Comparison of ENCODE assay signal across 9 cellular contexts in the genomic region with DNA sequence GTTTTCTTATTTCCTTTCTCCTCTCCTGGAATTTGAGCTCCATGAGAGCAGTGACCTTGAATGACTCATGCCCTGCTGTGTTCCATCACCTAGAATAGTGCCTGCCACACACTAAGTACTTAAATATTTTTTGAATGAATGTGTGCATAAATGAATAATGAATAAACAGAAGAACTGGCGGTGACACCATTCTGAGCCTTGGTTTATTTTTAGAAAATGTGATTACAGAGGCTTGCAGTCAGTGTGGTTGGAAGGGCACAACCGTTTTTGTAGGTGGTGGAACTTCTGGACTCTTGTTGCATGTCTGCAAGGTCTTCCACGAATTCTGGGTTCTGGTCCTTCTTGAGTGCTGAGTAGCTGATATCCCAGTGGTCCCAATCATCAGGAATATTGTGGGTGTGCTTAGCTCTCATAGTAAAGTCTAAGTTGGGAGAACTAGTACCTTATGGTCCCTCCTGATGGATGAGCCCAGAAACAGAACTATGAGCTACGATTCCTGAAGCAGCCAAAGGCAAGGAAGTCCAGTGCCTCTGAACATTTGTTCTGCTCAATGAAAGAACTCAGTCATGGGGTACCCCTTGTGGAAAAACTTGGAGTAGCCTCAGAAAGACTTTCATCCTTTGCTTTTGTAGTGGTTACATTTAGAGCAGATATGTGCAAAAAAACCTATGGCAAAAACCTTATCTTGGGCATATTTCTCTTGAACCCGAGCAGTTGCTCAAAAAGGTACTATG. TPM values are rescaled to one million over a fixed set of nuclear protein-coding genes. Genes with fewer than 3 reads are reported as not detected.
DNase-seq lines count a peak whose midpoint lies in the region; ATAC-seq and TF ChIP-seq lines count a peak whose summit lies in the region.
"Had no signal": no experiment of that assay in that cellular context is flagged by ENCODE, and none has a peak within 500 bp of the region (broad histone marks: within the 10 kb centered on the region; RNA-seq: fewer than 3 reads in every experiment).

No MANE protein-coding gene starts in this region.

- H3K36me3 Mint-ChIP-seq in CD4-positive, alpha-beta memory T cell = no peaks in the 10 kb centered on the region

- no peak overlapping the region for H3K4me3 Mint-ChIP-seq in CD4-positive, alpha-beta memory T cell

- H3K27ac Mint-ChIP-seq in CD4-positive, alpha-beta memory T cell = no peak overlapping the region

- peaks cover 1 to 9% of the 10 kb centered on the region in 2 donors for H3K4me1 ChIP-seq in lung (ENCODE audit: control insufficient read depth in 2 of 2, insufficient read depth in 2 of 2, low read length in 2 of 2)
- H3K4me1 ChIP-seq in BE2C = no peaks in the 10 kb centered on the region
- H3K4me1 ChIP-seq in CD4-positive, alpha-beta memory T cell (ENCODE audit: insufficient read depth, low read length) = no peaks in the 10 kb centered on the region

- peak; percentile 85 for DNase-seq in AG09309 (ENCODE audit: low read depth)
- DNase-seq in MG63 = peak; percentile 84
- DNase-seq in dermis blood vessel endothelial cell = peak; percentile 81
- no peak for DNase-seq in lung (ENCODE audit: low spot score)
- no peak for DNase-seq in activated CD8-positive, alpha-beta memory T cell treated with anti-CD3 and anti-CD28 coated beads, Interleukin-2, amount 50 U/mL, for 48 hours
- no peak for DNase-seq in BE2C
- DNase-seq in CD4-positive, alpha-beta memory T cell = no peak
- DNase-seq: activated effector memory CD4-positive, alpha-beta T cell treated with Interleukin-2 at 50 U/mL for 16 hours had no signal

- POLR2A ChIA-PET in CD4-positive, alpha-beta memory T cell (lab: Charles Lee; ENCODE audit: partially characterized antibody) = no interaction called here

- H3K9me3 ChIP-seq in MG63 = no peaks in the 10 kb centered on the region; the same call in 1 of the 2 replicates
- H3K9me3 ChIP-seq in lung (ENCODE audit: control insufficient read depth in 2 of 2, insufficient read depth in 1 of 2, low read length in 1 of 2) = no peaks in the 10 kb centered on the region
- no peaks in the 10 kb centered on the region for H3K9me3 ChIP-seq in BE2C
- no peaks in the 10 kb centered on the region for H3K9me3 ChIP-seq in CD4-positive, alpha-beta memory T cell (ENCODE audit: control insufficient read depth in 1 of 2, low read length in 2 of 2)

- H3K36me3 ChIP-seq in MG63 (no peaks in the 10 kb centered on the region), lung (ENCODE audit: control insufficient read depth in 2 of 2, insufficient read depth in 2 of 2, low read length in 2 of 2) (no peaks in the 10 kb centered on the region), BE2C (no peaks in the 10 kb centered on the region)
- H3K36me3 ChIP-seq in CD4-positive, alpha-beta memory T cell (ENCODE audit: insufficient read depth, low read length) = no peaks in the 10 kb centered on the region

- CTCF ChIA-PET in CD4-positive, alpha-beta memory T cell (lab: Charles Lee; ENCODE audit: partially characterized antibody) = no interaction called here

- H3K4me1 Mint-ChIP-seq in CD4-positive, alpha-beta memory T cell = no peaks in the 10 kb centered on the region

- H3K27me3 ChIP-seq in MG63 = no peaks in the 10 kb centered on the region
- H3K27me3 ChIP-seq in lung (ENCODE audit: control insufficient read depth, insufficient read depth) = no peaks in the 10 kb centered on the region
- H3K27me3 ChIP-seq in BE2C = no peaks in the 10 kb centered on the region
- no peaks in the 10 kb centered on the region for H3K27me3 ChIP-seq in CD4-positive, alpha-beta memory T cell (ENCODE audit: insufficient read depth, low read length)

- intact Hi-C loops in CD4-positive, alpha-beta memory T cell (cut with micrococcal nuclease) = no loop called here

- peak overlapping the region in 1 of 2 donors; percentile 93 for H3K27ac ChIP-seq in lung (ENCODE audit: low read depth in 1 of 2, low read length in 1 of 2)
- H3K27ac ChIP-seq in CD4-positive, alpha-beta memory T cell (ENCODE audit: low read depth, low read length) = no peak overlapping the region

- 64 to 80% methylated on average over 5 of the region's 5 CpGs for WGBS in lung, 2 donors

- H3K9me3 Mint-ChIP-seq in CD4-positive, alpha-beta memory T cell = no peaks in the 10 kb centered on the region

- ATAC-seq in lung (ENCODE audit: insufficient read depth, low FRiP score) = peak; percentile 84
- no peak for ATAC-seq in HG03045 (IDR thresholded peaks at IDR 0.05; ENCODE audit: unreplicated experiment)

- TF ChIP-seq CTCF in AG09309 (IDR thresholded peaks at IDR 0.05; ENCODE audit: control insufficient read depth, insufficient read depth, low read depth, low read length, missing control alignments) (peak; percentile 43), lung (IDR thresholded peaks at IDR 0.05; ENCODE audit: control extremely low read depth, extremely low read depth) (no peak), BE2C (IDR thresholded peaks at IDR 0.05; ENCODE audit: low read depth, low read length) (no peak)

- H3K27me3 Mint-ChIP-seq in CD4-positive, alpha-beta memory T cell = peaks cover 1 to 11% of the 10 kb centered on the region in 2 donors

- H3K4me3 ChIP-seq in AG09309 (ENCODE audit: control insufficient read depth, low read depth, low read length) = no peak overlapping the region
- no peak overlapping the region for H3K4me3 ChIP-seq in MG63
- no peak overlapping the region for H3K4me3 ChIP-seq in lung
- H3K4me3 ChIP-seq in BE2C (ENCODE audit: low read depth, low read length) = no peak overlapping the region
- H3K4me3 ChIP-seq in CD4-positive, alpha-beta memory T cell (ENCODE audit: low read length in 2 of 2) = no peak overlapping the region

RNA-seq across cellular contexts. Expression of gene BHLHE41, which starts 28.8 kb away (rescaled TPM):
- total RNA-seq in MG63 (2014; rRNA removed; shearing (Covaris generic); ENCODE audit: low replicate concordance) = 0.03 TPM in 1 of 2 replicates, not detected in the other
- 0.14 and 0.85 TPM in 2 replicates for total RNA-seq in dermis blood vessel endothelial cell
- total RNA-seq in lung = 10 to 100 TPM in 1 of 2 donors, 1 to 10 TPM in 1; 1.7 to 39.0 TPM
- 10 to 100 TPM in 1 of 2 donors, 1 to 10 TPM in 1; 2.7 to 10.7 TPM for polyA plus RNA-seq in lung
- 0.45 TPM for polyA plus RNA-seq in BE2C (2012; ENCODE audit: insufficient read depth, insufficient read length, low read depth)
- under 1 TPM; 0.20 to 0.55 TPM for total RNA-seq in CD4-positive, alpha-beta memory T cell
- polyA plus RNA-seq in CD4-positive, alpha-beta memory T cell = not detected

RNA-seq across cellular contexts. Expression of gene SSPN, which starts 41.8 kb away (rescaled TPM):
- total RNA-seq in MG63 (2014; rRNA removed; shearing (Covaris generic); ENCODE audit: low replicate concordance) = 0.13 TPM in 1 of 2 replicates, not detected in the other
- 0.34 and 0.47 TPM in 2 replicates for total RNA-seq in dermis blood vessel endothelial cell
- total RNA-seq in lung = 10 to 100 TPM; 10.9 to 11.4 TPM
- polyA plus RNA-seq in lung = 1 to 10 TPM; 1.2 to 1.5 TPM
- polyA plus RNA-seq in BE2C (2012; ENCODE audit: insufficient read depth, insufficient read length, low read depth) = 2.6 TPM
- not detected for total RNA-seq in CD4-positive, alpha-beta memory T cell
- polyA plus RNA-seq in CD4-positive, alpha-beta memory T cell = 1 to 10 TPM in 1 of 2 donors, not detected in 1; 1.0 TPM

Comparison
In these comparisons a context has a peak if more than half of its experiments do, and no peak if none do; other contexts are left out.
1. DNase-seq: peak in AG09309 (single experiment), MG63 (single experiment) and dermis blood vessel endothelial cell (single experiment); none in lung (single experiment), activated CD8-positive, alpha-beta memory T cell treated with anti-CD3 and anti-CD28 coated beads, Interleukin-2, amount 50 U/mL, for 48 hours (single experiment), BE2C (single experiment) and CD4-positive, alpha-beta memory T cell (0 of 5).